17 cellular contexts compared by ENCODE assay signal in the genomic region with DNA sequence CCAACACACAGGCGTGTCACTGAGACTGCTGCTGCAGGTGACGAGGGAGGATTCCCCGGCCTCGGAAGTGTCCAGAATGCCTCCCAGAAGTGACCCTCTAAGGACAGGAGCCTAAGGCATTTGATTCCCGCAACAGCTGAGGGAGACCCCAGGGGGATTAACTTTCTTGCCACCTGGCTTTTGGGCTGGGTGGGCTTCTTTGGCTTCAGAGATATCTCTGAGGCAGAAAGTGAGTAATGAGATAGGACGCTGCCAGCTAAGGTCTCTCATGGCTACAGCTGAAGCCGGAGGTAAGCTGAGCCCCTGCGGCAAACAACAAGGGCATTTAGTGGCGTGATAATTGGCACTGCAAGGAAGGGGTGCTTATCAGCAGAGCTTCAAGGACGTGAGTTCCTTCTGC. TPM values are rescaled to one million over a fixed set of nuclear protein-coding genes. Genes with fewer than 3 reads are reported as not detected.
A peak's percentile ranks its signal among the peaks of the same experiment; 100 is the strongest.
DNase-seq lines count a peak whose midpoint lies in the region; ATAC-seq and TF ChIP-seq lines count a peak whose summit lies in the region.
"Had no signal": no experiment of that assay in that cellular context is flagged by ENCODE, and none has a peak within 500 bp of the region (broad histone marks: within the 10 kb centered on the region; RNA-seq: fewer than 3 reads in every experiment).

No MANE protein-coding gene starts in this region.

- H3K4ac ChIP-seq in neuronal stem cell (ENCODE audit: low read length), result no peak overlapping the region

- H3F3A ChIP-seq in GM23338 (replicated peaks; ENCODE audit: low read depth), result no peaks in the 10 kb centered on the region

- H2AFZ ChIP-seq in neuronal stem cell (ENCODE audit: low read length), result no peak overlapping the region
- no peak overlapping the region for H2AFZ ChIP-seq in GM23338

- H3K36me3 Mint-ChIP-seq in GM23338 (ENCODE audit: low read depth), result no peaks in the 10 kb centered on the region

- no peak for TF ChIP-seq POLR2A in thyroid gland (IDR thresholded peaks at IDR 0.05)

- no peaks in the 10 kb centered on the region for H3K9me3 Mint-ChIP-seq in GM23338

- no peak overlapping the region for H4K91ac ChIP-seq in neuronal stem cell (ENCODE audit: low read depth, low read length, poor library complexity)

- H3K27me3 ChIP-seq in neuronal stem cell (ENCODE audit: control insufficient read depth in 3 of 3, insufficient read depth in 3 of 3, low read depth in 1 of 3, low read length in 3 of 3), result peaks cover 0 to 11% (median 0%) of the 10 kb centered on the region in 3 experiments
- H3K27me3 ChIP-seq in foreskin keratinocyte, result no peaks in the 10 kb centered on the region
- no peaks in the 10 kb centered on the region for H3K27me3 ChIP-seq in GM23338 (ENCODE audit: insufficient read depth)
- H3K27me3 ChIP-seq in thyroid gland, result no peaks in the 10 kb centered on the region
- H3K27me3 ChIP-seq: MG63 had no signal

- peak; percentile 25 for DNase-seq in NCI-H1436 (lab: John Stamatoyannopoulos, UW)
- no peak for DNase-seq in NCI-H1436 treated with DMSO at 0.1 percent for 48 hours (lab: John Stamatoyannopoulos, UW)
- no peak for DNase-seq in RWPE1 (ENCODE audit: low spot score)
- DNase-seq in neuronal stem cell (ENCODE audit: low spot score), result no peak
- no peak for DNase-seq in foreskin keratinocyte
- DNase-seq in GM23338 (ENCODE audit: low spot score), result no peak
- DNase-seq in thyroid gland, result no peak
- DNase-seq: ACHN, DMS153, KG1, NCI-H1694 treated with DMSO at 0.1 percent for 48 hours, NCI-H2081, NCI-H2227 treated with DMSO at 0.1 percent for 48 hours, NCI-H526 treated with DMSO at 0.1 percent for 48 hours, Right ventricle myocardium superior had no signal

- no peak overlapping the region for H3K9ac ChIP-seq in neuronal stem cell (ENCODE audit: low read depth, low read length, poor library complexity)

- H2BK5ac ChIP-seq in neuronal stem cell (ENCODE audit: low read length), result peak overlapping the region; percentile 21

- no peak overlapping the region for H3K4me2 ChIP-seq in neuronal stem cell (ENCODE audit: insufficient read depth, low read length, poor library complexity, severe bottlenecking)
- H3K4me2 ChIP-seq in GM23338, result no peak overlapping the region

- no CpG with 5 or more reads among the region's 10 CpGs for WGBS in neuronal stem cell (ENCODE audit: extremely low coverage in 2 of 2, insufficient read length in 2 of 2, insufficient replicate concordance in 1 of 2), 2 donors
- WGBS in thyroid gland, 2 donors, result 91 to 93% methylated on average over 10 of the region's 10 CpGs

- no peaks in the 10 kb centered on the region for H3K79me1 ChIP-seq in neuronal stem cell (ENCODE audit: low read depth, low read length)

- H3K9me2 ChIP-seq in GM23338 (ENCODE audit: insufficient read depth), result no peaks in the 10 kb centered on the region

- H3K27me3 Mint-ChIP-seq in GM23338 (ENCODE audit: insufficient read depth, low read depth, poor library complexity), result peaks cover 2% of the 10 kb centered on the region

- H2BK15ac ChIP-seq in neuronal stem cell (ENCODE audit: low read length), result no peak overlapping the region

- ATAC-seq in foreskin keratinocyte, result no peak
- ATAC-seq in GM23338, result no peak

- H3K4me1 Mint-ChIP-seq in GM23338, result no peaks in the 10 kb centered on the region; the same call in 2 of the 3 replicates

- CTCF ChIA-PET in RWPE1 (lab: Yijun Ruan, JAX), result no interaction called here

- H3K9me3 ChIP-seq in neuronal stem cell (replicated peaks in 1 of 2; ENCODE audit: control insufficient read depth in 2 of 2, insufficient read depth in 1 of 2, low read depth in 1 of 2, low read length in 2 of 2) (no peaks in the 10 kb centered on the region), thyroid gland (no peaks in the 10 kb centered on the region)
- H3K9me3 ChIP-seq: MG63 had no signal

- no peak overlapping the region for H2BK12ac ChIP-seq in neuronal stem cell (ENCODE audit: low read length)

- TF ChIP-seq CTCF in RWPE1 (conservative IDR thresholded peaks at IDR 0.05; ENCODE audit: low read depth) (no peak), foreskin keratinocyte (conservative IDR thresholded peaks at IDR 0.05) (no peak), GM23338 (conservative IDR thresholded peaks at IDR 0.05; ENCODE audit: low read depth in 2 of 2) (no peak), thyroid gland (IDR thresholded peaks at IDR 0.05) (no peak)

- H3K4me1 ChIP-seq in neuronal stem cell (ENCODE audit: control insufficient read depth in 2 of 2, insufficient read depth in 1 of 2, low read depth in 1 of 2, low read length in 2 of 2) (peaks cover 3 to 5% of the 10 kb centered on the region in 2 donors), foreskin keratinocyte (peaks cover 16% of the 10 kb centered on the region), GM23338 (ENCODE audit: insufficient read depth) (no peaks in the 10 kb centered on the region; the same call in 1 of the 2 replicates), thyroid gland (no peaks in the 10 kb centered on the region)

- H3K27ac ChIP-seq in RWPE1 (peak overlapping the region; percentile 90), neuronal stem cell (replicated peaks; ENCODE audit: low read length) (no peak overlapping the region), foreskin keratinocyte (no peak overlapping the region), GM23338 (ENCODE audit: low read depth) (no peak overlapping the region), thyroid gland (no peak overlapping the region)
- H3K27ac ChIP-seq: 22Rv1 had no signal

- H3K14ac ChIP-seq in neuronal stem cell (ENCODE audit: low read length), result no peak overlapping the region

- no peaks in the 10 kb centered on the region for H3K79me2 ChIP-seq in GM23338 (replicated peaks; ENCODE audit: insufficient read depth)

- no peaks in the 10 kb centered on the region for H4K20me1 ChIP-seq in GM23338 (replicated peaks; ENCODE audit: insufficient read depth)

- H3K23ac ChIP-seq in neuronal stem cell (ENCODE audit: low read depth, low read length, poor library complexity), result no peak overlapping the region

- POLR2A ChIA-PET in RWPE1 (lab: Yijun Ruan, JAX; ENCODE audit: low non-redundant PET), result no interaction called here

- H4K8ac ChIP-seq in neuronal stem cell (ENCODE audit: low read depth, low read length), result no peak overlapping the region

- H3K27ac Mint-ChIP-seq in GM23338, result no peak overlapping the region

- no peak overlapping the region for H3K4me3 Mint-ChIP-seq in GM23338

- no peak overlapping the region for H2BK120ac ChIP-seq in neuronal stem cell (ENCODE audit: low read depth, low read length)

- intact Hi-C loops in thyroid gland (cut with DNase I), result loop anchor here (10.0 kb wide), 1 partner anchor 65 kb away; no protein-coding TSS in a partner anchor

- no peak overlapping the region for H3K18ac ChIP-seq in neuronal stem cell (ENCODE audit: low read length)

- H3K36me3 ChIP-seq in neuronal stem cell (replicated peaks in 1 of 2; ENCODE audit: control insufficient read depth in 2 of 2, insufficient read depth in 2 of 2, low read length in 2 of 2), result no peaks in the 10 kb centered on the region
- H3K36me3 ChIP-seq in GM23338 (ENCODE audit: insufficient read depth), result no peaks in the 10 kb centered on the region
- no peaks in the 10 kb centered on the region for H3K36me3 ChIP-seq in thyroid gland
- H3K36me3 ChIP-seq: MG63 had no signal

- H2AK5ac ChIP-seq in neuronal stem cell (ENCODE audit: low read depth, low read length), result no peak overlapping the region

- H3K4me3 ChIP-seq in neuronal stem cell (ENCODE audit: low read length in 2 of 2) (no peak overlapping the region), GM23338 (no peak overlapping the region), thyroid gland (replicated peaks in 1 of 3) (no peak overlapping the region)
- H3K4me3 ChIP-seq: MG63 had no signal

TF ChIP-seq in GM23338, 12 proteins besides CTCF, POLR2A, EP300 and RAD21:
- TF ChIP-seq ZNF331 (CRISPR knock-in tag; IDR thresholded peaks at IDR 0.05; ENCODE audit: low read depth), result no peak
- TF ChIP-seq EZH2phosphoT487 (IDR thresholded peaks at IDR 0.05; ENCODE audit: unreplicated experiment), result no peak

RNA-seq across cellular contexts. Expression of gene DRC3, which starts 17.0 kb away (rescaled TPM):
- 1.1 TPM for polyA plus RNA-seq in neuronal stem cell (2013, experiment 1 of 2)
- 0.62 TPM for polyA plus RNA-seq in neuronal stem cell (2013, experiment 2 of 2)
- total RNA-seq in foreskin keratinocyte, result 0.42 and 0.54 TPM in 2 replicates
- 0.13 and 0.28 TPM in 2 replicates for polyA plus RNA-seq in foreskin keratinocyte
- total RNA-seq in GM23338 (2014; rRNA removed; shearing (Covaris generic)), result not detected in 2 replicates
- 0.42 and 1.1 TPM in 2 replicates for polyA plus RNA-seq in GM23338 (2016; fragmentation: Nextera tagmentation; extraction: Ambion mirVana)
- 10 to 100 TPM; 18.5 to 28.7 (median 23.4) TPM for total RNA-seq in thyroid gland

RNA-seq across cellular contexts. Expression of gene TOM1L2, which starts 17.4 kb away (rescaled TPM):
- 11.3 TPM for polyA plus RNA-seq in neuronal stem cell (2013, experiment 1 of 2)
- polyA plus RNA-seq in neuronal stem cell (2013, experiment 2 of 2), result 12.2 TPM
- total RNA-seq in foreskin keratinocyte, result 28.2 and 32.3 TPM in 2 replicates
- 14.2 and 14.4 TPM in 2 replicates for polyA plus RNA-seq in foreskin keratinocyte
- total RNA-seq in GM23338 (2014; rRNA removed; shearing (Covaris generic)), result 3.0 and 3.3 TPM in 2 replicates
- polyA plus RNA-seq in GM23338 (2016; fragmentation: Nextera tagmentation; extraction: Ambion mirVana), result 1.7 and 3.3 TPM in 2 replicates
- total RNA-seq in thyroid gland, result 100 to 1,000 TPM; 138 to 881 (median 257) TPM

RNA-seq across cellular contexts. Expression of gene ATPAF2, which starts 49.4 kb away (rescaled TPM):
- 18.5 TPM for polyA plus RNA-seq in neuronal stem cell (2013, experiment 1 of 2)
- polyA plus RNA-seq in neuronal stem cell (2013, experiment 2 of 2), result 19.0 TPM
- total RNA-seq in foreskin keratinocyte (26.5 and 30.4 TPM in 2 replicates), thyroid gland (10 to 100 TPM; 28.1 to 40.1 (median 36.7) TPM)
- polyA plus RNA-seq in foreskin keratinocyte (38.5 and 39.7 TPM in 2 replicates), GM23338 (2016; fragmentation: Nextera tagmentation; extraction: Ambion mirVana) (24.3 and 24.7 TPM in 2 replicates)
- 25.7 and 33.4 TPM in 2 replicates for total RNA-seq in GM23338 (2014; rRNA removed; shearing (Covaris generic))

RNA-seq across cellular contexts. Expression of gene GID4, which starts 49.6 kb away (rescaled TPM):
- 9.7 TPM for polyA plus RNA-seq in neuronal stem cell (2013, experiment 1 of 2)
- 10.5 TPM for polyA plus RNA-seq in neuronal stem cell (2013, experiment 2 of 2)
- total RNA-seq in foreskin keratinocyte (11.7 and 13.4 TPM in 2 replicates), thyroid gland (10 to 100 TPM; 12.6 to 16.8 (median 13.5) TPM)
- polyA plus RNA-seq in foreskin keratinocyte (7.0 and 8.1 TPM in 2 replicates), GM23338 (2016; fragmentation: Nextera tagmentation; extraction: Ambion mirVana) (5.6 and 6.3 TPM in 2 replicates)
- total RNA-seq in GM23338 (2014; rRNA removed; shearing (Covaris generic)), result 11.2 and 11.8 TPM in 2 replicates

Comparison
In these comparisons a context has a peak if more than half of its experiments do, and no peak if none do; other contexts are left out.
1. RNA of gene DRC3, which starts 17.0 kb away (total RNA-seq): 18.5 to 28.7 TPM in thyroid gland; 0.42 to 0.54 TPM in foreskin keratinocyte and not detected in GM23338; every median in the first group is over 10 times any median in the second.